ENCODE assay signal across 17 cellular contexts in genomic region chr15:94239474-94239873, GRCh38. TPM values are rescaled to one million over a fixed set of nuclear protein-coding genes. Genes with fewer than 3 reads are reported as not detected.
DNase-seq lines count a peak whose midpoint lies in the region; ATAC-seq and TF ChIP-seq lines count a peak whose summit lies in the region.
"Had no signal": no experiment of that assay in that cellular context is flagged by ENCODE, and none has a peak within 500 bp of the region (broad histone marks: within the 10 kb centered on the region; RNA-seq: fewer than 3 reads in every experiment).

No MANE protein-coding gene starts in this region.

- H3K9me3 Mint-ChIP-seq in activated naive CD8-positive, alpha-beta T cell treated with anti-CD3 and anti-CD28 coated beads for 36 hours, result no peaks in the 10 kb centered on the region
- H3K9me3 Mint-ChIP-seq in activated naive CD8-positive, alpha-beta T cell treated with anti-CD3 and anti-CD28 coated beads, Interleukin-2, amount 50 U/mL, for 24 hours, result no peaks in the 10 kb centered on the region
- no peaks in the 10 kb centered on the region for H3K9me3 Mint-ChIP-seq in CD4-positive, alpha-beta memory T cell
- H3K9me3 Mint-ChIP-seq: activated naive CD4-positive, alpha-beta T cell treated with anti-CD3 and anti-CD28 coated beads, Interleukin-2, amount 50 U/mL, for 72 hours had no signal

- H3K27me3 ChIP-seq in body of pancreas, result no peaks in the 10 kb centered on the region
- no peaks in the 10 kb centered on the region for H3K27me3 ChIP-seq in suprapubic skin
- H3K27me3 ChIP-seq in CD4-positive, alpha-beta memory T cell (ENCODE audit: insufficient read depth, low read length), result no peaks in the 10 kb centered on the region
- H3K27me3 ChIP-seq: cardiac muscle cell, tibial nerve had no signal

- TF ChIP-seq POLR2A in body of pancreas (IDR thresholded peaks at IDR 0.05) (no peak), suprapubic skin (IDR thresholded peaks at IDR 0.05) (no peak)

- TF ChIP-seq CTCF in body of pancreas (IDR thresholded peaks at IDR 0.05), result no peak
- no peak for TF ChIP-seq CTCF in suprapubic skin (IDR thresholded peaks at IDR 0.05)

- H3K27ac ChIP-seq in body of pancreas (peak overlapping the region in 3 of 4 donors; percentile 39 to 58 (median 55)), suprapubic skin (peak overlapping the region; percentile 48)
- H3K27ac ChIP-seq in CD4-positive, alpha-beta memory T cell (ENCODE audit: low read depth, low read length), result no peak overlapping the region
- H3K27ac ChIP-seq: cardiac muscle cell, psoas muscle, tibial nerve had no signal

- peaks cover 45% of the 10 kb centered on the region for H3K4me1 Mint-ChIP-seq in activated naive CD8-positive, alpha-beta T cell treated with anti-CD3 and anti-CD28 coated beads for 36 hours
- H3K4me1 Mint-ChIP-seq in activated naive CD8-positive, alpha-beta T cell treated with anti-CD3 and anti-CD28 coated beads, Interleukin-2, amount 50 U/mL, for 24 hours, result peaks cover 67% of the 10 kb centered on the region
- peaks cover 19 to 46% (median 33%) of the 10 kb centered on the region in 4 donors for H3K4me1 Mint-ChIP-seq in CD4-positive, alpha-beta memory T cell

- H3K4me1 ChIP-seq in body of pancreas, result peaks cover 27% of the 10 kb centered on the region
- H3K4me1 ChIP-seq in suprapubic skin, result peaks cover 12% of the 10 kb centered on the region
- H3K4me1 ChIP-seq in CD4-positive, alpha-beta memory T cell (ENCODE audit: insufficient read depth, low read length), result no peaks in the 10 kb centered on the region
- H3K4me1 ChIP-seq: psoas muscle, tibial nerve had no signal

- TF ChIP-seq EP300 in suprapubic skin (IDR thresholded peaks at IDR 0.05), result no peak

- H3K36me3 Mint-ChIP-seq in activated naive CD8-positive, alpha-beta T cell treated with anti-CD3 and anti-CD28 coated beads for 36 hours, result peaks cover 17% of the 10 kb centered on the region
- H3K36me3 Mint-ChIP-seq in activated naive CD8-positive, alpha-beta T cell treated with anti-CD3 and anti-CD28 coated beads, Interleukin-2, amount 50 U/mL, for 24 hours (ENCODE audit: low read depth), result no peaks in the 10 kb centered on the region
- no peaks in the 10 kb centered on the region for H3K36me3 Mint-ChIP-seq in CD4-positive, alpha-beta memory T cell
- H3K36me3 Mint-ChIP-seq: activated naive CD4-positive, alpha-beta T cell treated with anti-CD3 and anti-CD28 coated beads, Interleukin-2, amount 50 U/mL, for 72 hours had no signal

- H3K9me3 ChIP-seq in body of pancreas (no peaks in the 10 kb centered on the region), suprapubic skin (no peaks in the 10 kb centered on the region)
- H3K9me3 ChIP-seq in CD4-positive, alpha-beta memory T cell (ENCODE audit: control insufficient read depth in 1 of 2, low read length in 2 of 2), result no peaks in the 10 kb centered on the region
- H3K9me3 ChIP-seq: psoas muscle, tibial nerve had no signal

- H3K4me3 Mint-ChIP-seq in activated naive CD8-positive, alpha-beta T cell treated with anti-CD3 and anti-CD28 coated beads for 36 hours, result no peak overlapping the region
- H3K4me3 Mint-ChIP-seq in activated naive CD8-positive, alpha-beta T cell treated with anti-CD3 and anti-CD28 coated beads, Interleukin-2, amount 50 U/mL, for 24 hours, result no peak overlapping the region
- H3K4me3 Mint-ChIP-seq in CD4-positive, alpha-beta memory T cell, result no peak overlapping the region

- POLR2A ChIA-PET in CD4-positive, alpha-beta memory T cell (lab: Charles Lee; ENCODE audit: partially characterized antibody), result interaction anchor here (1.0 kb wide), 1 partner anchor 8 kb away, joined by 3 read pairs; the partner anchor contains the start of gene MCTP2

- ATAC-seq in activated naive CD8-positive, alpha-beta T cell treated with anti-CD3 and anti-CD28 coated beads, Interleukin-2, amount 50 U/mL, for 24 hours, result no peak
- ATAC-seq in body of pancreas, result peak; percentile 59
- peak; percentile 77 for ATAC-seq in left lobe of liver
- no peak for ATAC-seq in HG03095 (IDR thresholded peaks at IDR 0.05; ENCODE audit: unreplicated experiment)
- ATAC-seq: activated naive CD4-positive, alpha-beta T cell treated with anti-CD3 and anti-CD28 coated beads, Interleukin-2, amount 50 U/mL, for 72 hours; psoas muscle had no signal

- H3K4me3 ChIP-seq in body of pancreas (no peak overlapping the region), suprapubic skin (no peak overlapping the region)
- H3K4me3 ChIP-seq in CD4-positive, alpha-beta memory T cell (ENCODE audit: low read length in 2 of 2), result no peak overlapping the region
- H3K4me3 ChIP-seq: cardiac muscle cell, psoas muscle, tibial nerve had no signal

- 14% methylated on average over 2 of the region's 2 CpGs for WGBS in body of pancreas, 2 donors
- 35% methylated on average over 2 of the region's 2 CpGs for WGBS in suprapubic skin

- CTCF ChIA-PET in CD4-positive, alpha-beta memory T cell (lab: Charles Lee; ENCODE audit: partially characterized antibody), result interaction anchor here (1.8 kb wide), 1 partner anchor 85 kb away, joined by 8 read pairs; no protein-coding TSS in a partner anchor

- H3K36me3 ChIP-seq in body of pancreas (replicated peaks in 1 of 2; ENCODE audit: insufficient read depth in 1 of 2, low read depth in 2 of 2) (no peaks in the 10 kb centered on the region), suprapubic skin (no peaks in the 10 kb centered on the region)
- H3K36me3 ChIP-seq in CD4-positive, alpha-beta memory T cell (ENCODE audit: insufficient read depth, low read length), result no peaks in the 10 kb centered on the region
- H3K36me3 ChIP-seq: cardiac muscle cell, tibial nerve had no signal

- intact Hi-C loops in body of pancreas (cut with DNase I), result no loop called here
- intact Hi-C loops in CD4-positive, alpha-beta memory T cell (cut with micrococcal nuclease), result no loop called here

- DNase-seq in activated naive CD8-positive, alpha-beta T cell treated with anti-CD3 and anti-CD28 coated beads for 36 hours, result no peak
- no peak for DNase-seq in activated naive CD8-positive, alpha-beta T cell treated with anti-CD3 and anti-CD28 coated beads, Interleukin-2, amount 50 U/mL, for 24 hours
- DNase-seq in body of pancreas, result no peak
- DNase-seq in left lobe of liver (ENCODE audit: low spot score), result no peak
- DNase-seq in suprapubic skin (ENCODE audit: low spot score in 2 of 2), result no peak
- DNase-seq in superior temporal gyrus (ENCODE audit: extremely low spot score), result no peak
- DNase-seq in CD4-positive, alpha-beta memory T cell, result no peak
- DNase-seq: ACHN; activated CD8-positive, alpha-beta memory T cell treated with anti-CD3 and anti-CD28 coated beads, Interleukin-2, amount 50 U/mL, for 48 hours; islet precursor cell; Karpas-422; NCI-H1417; psoas muscle had no signal

- no peaks in the 10 kb centered on the region for H3K27me3 Mint-ChIP-seq in activated naive CD8-positive, alpha-beta T cell treated with anti-CD3 and anti-CD28 coated beads for 36 hours
- no peaks in the 10 kb centered on the region for H3K27me3 Mint-ChIP-seq in activated naive CD8-positive, alpha-beta T cell treated with anti-CD3 and anti-CD28 coated beads, Interleukin-2, amount 50 U/mL, for 24 hours
- no peaks in the 10 kb centered on the region for H3K27me3 Mint-ChIP-seq in CD4-positive, alpha-beta memory T cell

- peak overlapping the region; percentile 50 for H3K27ac Mint-ChIP-seq in activated naive CD8-positive, alpha-beta T cell treated with anti-CD3 and anti-CD28 coated beads for 36 hours
- no peak overlapping the region for H3K27ac Mint-ChIP-seq in activated naive CD8-positive, alpha-beta T cell treated with anti-CD3 and anti-CD28 coated beads, Interleukin-2, amount 50 U/mL, for 24 hours
- H3K27ac Mint-ChIP-seq in CD4-positive, alpha-beta memory T cell, result peak overlapping the region in 3 of 7 donors; percentile 49 to 80 (median 56)
- H3K27ac Mint-ChIP-seq: activated naive CD4-positive, alpha-beta T cell treated with anti-CD3 and anti-CD28 coated beads, Interleukin-2, amount 50 U/mL, for 72 hours had no signal

RNA-seq across cellular contexts. Expression of gene MCTP2, which starts 8.1 kb away (rescaled TPM):
- 10 to 100 TPM; 12.1 to 12.6 TPM for total RNA-seq in activated naive CD8-positive, alpha-beta T cell treated with anti-CD3 and anti-CD28 coated beads for 36 hours
- total RNA-seq in body of pancreas, result 10 to 100 TPM; 28.5 to 31.6 TPM
- total RNA-seq in left lobe of liver, result 6.5 TPM
- total RNA-seq in suprapubic skin, result 10 to 100 TPM; 17.2 to 41.8 (median 20.5) TPM
- 10 to 100 TPM; 18.3 to 19.6 TPM for total RNA-seq in CD4-positive, alpha-beta memory T cell
- polyA plus RNA-seq in CD4-positive, alpha-beta memory T cell, result 1 to 10 TPM; 2.0 to 5.2 TPM

Comparison
In these comparisons a context has a peak if more than half of its experiments do, and no peak if none do; other contexts are left out.
1. ATAC-seq: peak in body of pancreas (single experiment) and left lobe of liver (single experiment); none in activated naive CD8-positive, alpha-beta T cell treated with anti-CD3 and anti-CD28 coated beads, Interleukin-2, amount 50 U/mL, for 24 hours (single experiment) and HG03095 (single experiment).